ENCODE assay signal across 20 cellular contexts in genomic region chr1:111183681-111184080, GRCh38. TPM values are rescaled to one million over a fixed set of nuclear protein-coding genes. Genes with fewer than 3 reads are reported as not detected.
DNase-seq lines count a peak whose midpoint lies in the region; ATAC-seq, FAIRE-seq and TF ChIP-seq lines count a peak whose summit lies in the region.
"Had no signal": no experiment of that assay in that cellular context is flagged by ENCODE, and none has a peak within 500 bp of the region (broad histone marks: within the 10 kb centered on the region; RNA-seq: fewer than 3 reads in every experiment).

No MANE protein-coding gene starts in this region.

- H3K27ac Mint-ChIP-seq in CD14-positive monocyte = peak overlapping the region in 5 of 7 donors; percentile 7 to 72 (median 59)
- H3K27ac Mint-ChIP-seq in activated naive CD8-positive, alpha-beta T cell treated with anti-CD3 and anti-CD28 coated beads, Interleukin-2, amount 50 U/mL, for 24 hours = peak overlapping the region; percentile 53

- WGBS in psoas muscle, 3 donors = 85 to 94% (median 90%) methylated on average over 1 of the region's 1 CpG

- H3K9me3 Mint-ChIP-seq in CD14-positive monocyte = no peaks in the 10 kb centered on the region
- H3K9me3 Mint-ChIP-seq in activated naive CD8-positive, alpha-beta T cell treated with anti-CD3 and anti-CD28 coated beads, Interleukin-2, amount 50 U/mL, for 24 hours = no peaks in the 10 kb centered on the region

- H3K36me3 Mint-ChIP-seq in CD14-positive monocyte = peaks cover 74 to 84% of the 10 kb centered on the region in 2 donors
- H3K36me3 Mint-ChIP-seq in activated naive CD8-positive, alpha-beta T cell treated with anti-CD3 and anti-CD28 coated beads, Interleukin-2, amount 50 U/mL, for 24 hours (ENCODE audit: low read depth) = peaks cover 75% of the 10 kb centered on the region

- ATAC-seq in activated naive CD8-positive, alpha-beta T cell treated with anti-CD3 and anti-CD28 coated beads, Interleukin-2, amount 50 U/mL, for 24 hours = peak; percentile 33
- ATAC-seq in mucosa of descending colon (peak; percentile 66), psoas muscle (no peak)

- H3K4me1 ChIP-seq in mucosa of descending colon (ENCODE audit: low read depth) (no peaks in the 10 kb centered on the region), psoas muscle (peaks cover 7% of the 10 kb centered on the region)
- H3K4me1 ChIP-seq: adrenal gland, uterus had no signal

- peak; percentile 36 for FAIRE-seq in GM12892 (lab: Jason Lieb, UNC)

- H3K27me3 Mint-ChIP-seq in CD14-positive monocyte (ENCODE audit: low read depth in 3 of 3) = no peaks in the 10 kb centered on the region
- no peaks in the 10 kb centered on the region for H3K27me3 Mint-ChIP-seq in activated naive CD8-positive, alpha-beta T cell treated with anti-CD3 and anti-CD28 coated beads, Interleukin-2, amount 50 U/mL, for 24 hours

- TF ChIP-seq CTCF in CD14-positive monocyte (IDR thresholded peaks at IDR 0.05) = no peak
- no peak for TF ChIP-seq CTCF in mucosa of descending colon (IDR thresholded peaks at IDR 0.05)
- TF ChIP-seq CTCF in psoas muscle (IDR thresholded peaks at IDR 0.05) = no peak

- no peaks in the 10 kb centered on the region for H3K9me3 ChIP-seq in mucosa of descending colon
- no peaks in the 10 kb centered on the region for H3K9me3 ChIP-seq in psoas muscle
- H3K9me3 ChIP-seq: adrenal gland, stomach, uterus had no signal

- no peak overlapping the region for H3K4me3 Mint-ChIP-seq in CD14-positive monocyte
- H3K4me3 Mint-ChIP-seq in activated naive CD8-positive, alpha-beta T cell treated with anti-CD3 and anti-CD28 coated beads, Interleukin-2, amount 50 U/mL, for 24 hours = no peak overlapping the region

- DNase-seq in CD14-positive monocyte (ENCODE audit: low spot score) = no peak
- DNase-seq in GM12892 (ENCODE audit: insufficient read length) = no peak
- no peak for DNase-seq in activated naive CD8-positive, alpha-beta T cell treated with anti-CD3 and anti-CD28 coated beads, Interleukin-2, amount 50 U/mL, for 24 hours
- no peak for DNase-seq in mucosa of descending colon
- no peak for DNase-seq in stimulated activated CD4-positive, alpha-beta T cell treated with anti-CD3 and anti-CD28 coated beads, Interleukin-1b, Interleukin-23, amount 100 ng/mL, for 48 hours
- no peak for DNase-seq in substantia nigra (lab: John Stamatoyannopoulos, UW)
- DNase-seq in psoas muscle = no peak
- DNase-seq in GOT3 (lab: John Stamatoyannopoulos, UW) = no peak
- DNase-seq: activated CD4-positive, alpha-beta T cell treated with anti-CD3 and anti-CD28 coated beads for 4 hours; adrenal gland; GM23248; IMR-90; NCI-H1930; NCI-H446 treated with DMSO at 0.1 percent for 48 hours; SHP77 treated with DMSO at 0.1 percent for 48 hours; stimulated activated CD4-positive, alpha-beta T cell treated with anti-CD3 and anti-CD28 coated beads, Interleukin-12 subunit alpha, Interleukin-12 subunit beta, amount 100 ng/mL, for 4 hours; stomach; T-helper 9 cell; uterus had no signal

- H3K4me1 Mint-ChIP-seq in CD14-positive monocyte = peaks cover 28% of the 10 kb centered on the region
- H3K4me1 Mint-ChIP-seq in activated naive CD8-positive, alpha-beta T cell treated with anti-CD3 and anti-CD28 coated beads, Interleukin-2, amount 50 U/mL, for 24 hours = peaks cover 50% of the 10 kb centered on the region

- intact Hi-C loops in CD14-positive monocyte (cut with micrococcal nuclease) (no loop called here), mucosa of descending colon (cut with DNase I, micrococcal nuclease) (no loop called here), psoas muscle (cut with DNase I) (no loop called here)

- no peaks in the 10 kb centered on the region for H3K27me3 ChIP-seq in psoas muscle (ENCODE audit: insufficient read depth in 3 of 3, low read length in 2 of 3)
- H3K27me3 ChIP-seq: adrenal gland, cardiac muscle cell, stomach, uterus had no signal

- no peak for TF ChIP-seq POLR2A in GM12892 (IDR thresholded peaks at IDR 0.05; ENCODE audit: low read depth, low read length)

- H3K27ac ChIP-seq in substantia nigra (ENCODE audit: low read depth, low read length, poor library complexity, severe bottlenecking) = no peak overlapping the region
- H3K27ac ChIP-seq in psoas muscle = no peak overlapping the region
- H3K27ac ChIP-seq: adrenal gland, cardiac muscle cell, GM23248, uterus had no signal

- H3K4me3 ChIP-seq in mucosa of descending colon (no peak overlapping the region), psoas muscle (no peak overlapping the region)
- H3K4me3 ChIP-seq: adrenal gland, cardiac muscle cell, GM23248, stomach, uterus had no signal

- H3K36me3 ChIP-seq in mucosa of descending colon (ENCODE audit: low read depth) (peaks cover 5% of the 10 kb centered on the region), psoas muscle (ENCODE audit: insufficient read depth in 1 of 2, low read depth in 1 of 2) (peaks cover 4 to 81% of the 10 kb centered on the region in 2 donors)
- H3K36me3 ChIP-seq: uterus had no signal

RNA-seq across cellular contexts. Expression of gene DENND2D, which starts 16.8 kb away (rescaled TPM):
- 10 to 100 TPM; 22.4 to 24.0 TPM for polyA plus RNA-seq in CD14-positive monocyte
- polyA plus RNA-seq in GM12892 (2012; ENCODE audit: missing spikeins) = 46.1 TPM
- 10 to 100 TPM; 42.2 to 65.4 (median 63.3) TPM for total RNA-seq in mucosa of descending colon
- 1 to 10 TPM; 1.2 to 2.1 (median 1.7) TPM for total RNA-seq in psoas muscle
- polyA plus RNA-seq in psoas muscle = under 1 TPM; 0.31 to 0.59 (median 0.51) TPM

RNA-seq across cellular contexts. Expression of gene CEPT1, which starts 43.7 kb away (rescaled TPM):
- 10 to 100 TPM; 20.8 to 26.9 TPM for polyA plus RNA-seq in CD14-positive monocyte
- 69.9 TPM for polyA plus RNA-seq in GM12892 (2012; ENCODE audit: missing spikeins)
- total RNA-seq in mucosa of descending colon = 10 to 100 TPM; 29.4 to 35.9 (median 31.0) TPM
- total RNA-seq in psoas muscle = 10 to 100 TPM in 2 of 4 donors, 1 to 10 TPM in 2; 9.2 to 11.2 (median 10.1) TPM
- 10 to 100 TPM in 1 of 3 donors, 1 to 10 TPM in 2; 6.7 to 13.7 (median 8.6) TPM for polyA plus RNA-seq in psoas muscle

RNA-seq across cellular contexts. Expression of gene DRAM2, which starts 43.8 kb away (rescaled TPM):
- 100 to 1,000 TPM; 190 to 204 TPM for polyA plus RNA-seq in CD14-positive monocyte
- 144 TPM for polyA plus RNA-seq in GM12892 (2012; ENCODE audit: missing spikeins)
- 10 to 100 TPM; 44.2 to 52.3 (median 48.5) TPM for total RNA-seq in mucosa of descending colon
- 10 to 100 TPM; 19.2 to 28.0 (median 24.2) TPM for total RNA-seq in psoas muscle
- 10 to 100 TPM; 19.8 to 41.0 (median 29.3) TPM for polyA plus RNA-seq in psoas muscle

RNA-seq across cellular contexts. Expression of gene CHI3L2, which starts 43.8 kb away (rescaled TPM):
- polyA plus RNA-seq in CD14-positive monocyte = 1 to 10 TPM; 1.4 to 9.9 TPM
- 2.4 TPM for polyA plus RNA-seq in GM12892 (2012; ENCODE audit: missing spikeins)
- 1 to 10 TPM in 2 of 3 donors, under 1 TPM in 1; 0.76 to 3.3 (median 1.1) TPM for total RNA-seq in mucosa of descending colon
- 1 to 10 TPM in 1 of 4 donors, under 1 TPM in 3; 0.41 to 2.2 (median 0.61) TPM for total RNA-seq in psoas muscle
- under 1 TPM; 0.24 to 0.90 (median 0.25) TPM for polyA plus RNA-seq in psoas muscle
- total RNA-seq: cardiac muscle cell, GM23248 had no signal

Comparison
In these comparisons a context has a peak if more than half of its experiments do, and no peak if none do; other contexts are left out.
1. ATAC-seq: peak in activated naive CD8-positive, alpha-beta T cell treated with anti-CD3 and anti-CD28 coated beads, Interleukin-2, amount 50 U/mL, for 24 hours (single experiment) and mucosa of descending colon (single experiment); none in psoas muscle (0 of 4).
2. RNA of gene DENND2D, which starts 16.8 kb away (total RNA-seq): 42.2 to 65.4 TPM in mucosa of descending colon; 1.2 to 2.1 TPM in psoas muscle; every median in the first group is over 10 times any median in the second.